1 cellular context compared by ENCODE assay signal in genomic region chr2:42854207-42854818, GRCh38.
A peak's percentile ranks its signal among the peaks of the same experiment; 100 is the strongest.
TF ChIP-seq lines count a peak whose summit lies in the region.

No MANE protein-coding gene starts in this region.

TF ChIP-seq in HepG2, 621 proteins besides CTCF, POLR2A, EP300 and RAD21 (continued from another document and continues in another):
- TF ChIP-seq PAF1 (CRISPR knock-in tag; IDR thresholded peaks at IDR 0.05) (no peak), ZNF44 (CRISPR knock-in tag; IDR thresholded peaks at IDR 0.05) (no peak; the same call in 1 of the 2 replicates), PRDM4 (CRISPR knock-in tag; IDR thresholded peaks at IDR 0.05; ENCODE audit: borderline replicate concordance) (no peak), ZNF274 (CRISPR knock-in tag; IDR thresholded peaks at IDR 0.05) (0 out of 2 replicates have a peak, but pooled peaks have one; percentile 73), NONO (IDR thresholded peaks at IDR 0.05) (no peak), NONO (CRISPR knock-in tag; conservative IDR thresholded peaks at IDR 0.05) (peak; percentile 68), ZMYM4 (CRISPR knock-in tag; IDR thresholded peaks at IDR 0.05) (no peak; the same call in 1 of the 2 replicates), ARHGAP35 (CRISPR knock-in tag; IDR thresholded peaks at IDR 0.05; ENCODE audit: borderline replicate concordance) (peak; percentile 49; the same call in 1 of the 2 replicates), ZNF451 (CRISPR knock-in tag; IDR thresholded peaks at IDR 0.05) (peak; percentile 53; the same call in 1 of the 2 replicates), HIC2 (CRISPR knock-in tag; IDR thresholded peaks at IDR 0.05; ENCODE audit: low read depth) (peak; percentile 67; the same call in 1 of the 2 replicates), U2AF2 (IDR thresholded peaks at IDR 0.05; ENCODE audit: low read depth, low read length) (no peak), MED8 (CRISPR knock-in tag; IDR thresholded peaks at IDR 0.05; ENCODE audit: insufficient replicate concordance) (peak; percentile 30), ZNF609 (CRISPR knock-in tag; IDR thresholded peaks at IDR 0.05; ENCODE audit: borderline replicate concordance) (no peak; the same call in 1 of the 2 replicates), FOXP1 (IDR thresholded peaks at IDR 0.05) (no peak), FOXP1 (CRISPR knock-in tag; IDR thresholded peaks at IDR 0.05) (no peak), CHD2 (IDR thresholded peaks at IDR 0.05; ENCODE audit: low read depth, low read length) (no peak), RAD51 (IDR thresholded peaks at IDR 0.05; ENCODE audit: borderline replicate concordance) (no peak), SCMH1 (CRISPR knock-in tag; IDR thresholded peaks at IDR 0.05; ENCODE audit: borderline replicate concordance) (no peak), ZNF282 (IDR thresholded peaks at IDR 0.05; ENCODE audit: partially characterized antibody) (no peak), ISL2 (CRISPR knock-in tag; IDR thresholded peaks at IDR 0.05) (no peak), MAFF (IDR thresholded peaks at IDR 0.05; ENCODE audit: low read depth, low read length) (no peak), ATM (IDR thresholded peaks at IDR 0.05; ENCODE audit: borderline replicate concordance) (no peak), ZNF841 (CRISPR knock-in tag; IDR thresholded peaks at IDR 0.05; ENCODE audit: borderline replicate concordance) (no peak), ZBTB20 (CRISPR knock-in tag; IDR thresholded peaks at IDR 0.05; ENCODE audit: borderline replicate concordance, low read depth) (no peak), ZNF567 (CRISPR knock-in tag; IDR thresholded peaks at IDR 0.05; ENCODE audit: borderline replicate concordance) (no peak), SSRP1 (CRISPR knock-in tag; IDR thresholded peaks at IDR 0.05) (no peak), ESRRA (CRISPR knock-in tag; IDR thresholded peaks at IDR 0.05; ENCODE audit: low read depth) (peak; percentile 91), ATF2 (CRISPR knock-in tag; IDR thresholded peaks at IDR 0.05) (0 out of 2 replicates have a peak, but pooled peaks have one; percentile 19), IKZF4 (CRISPR knock-in tag; IDR thresholded peaks at IDR 0.05; ENCODE audit: borderline replicate concordance, low read depth, not compliant biosample characterization) (no peak), RARG (CRISPR knock-in tag; IDR thresholded peaks at IDR 0.05; ENCODE audit: low read depth) (no peak), NFIB (CRISPR knock-in tag; IDR thresholded peaks at IDR 0.05; ENCODE audit: borderline replicate concordance) (no peak), RARA (CRISPR knock-in tag; IDR thresholded peaks at IDR 0.05) (no peak; the same call in 1 of the 2 replicates)
- TF ChIP-seq, protein P1, sequence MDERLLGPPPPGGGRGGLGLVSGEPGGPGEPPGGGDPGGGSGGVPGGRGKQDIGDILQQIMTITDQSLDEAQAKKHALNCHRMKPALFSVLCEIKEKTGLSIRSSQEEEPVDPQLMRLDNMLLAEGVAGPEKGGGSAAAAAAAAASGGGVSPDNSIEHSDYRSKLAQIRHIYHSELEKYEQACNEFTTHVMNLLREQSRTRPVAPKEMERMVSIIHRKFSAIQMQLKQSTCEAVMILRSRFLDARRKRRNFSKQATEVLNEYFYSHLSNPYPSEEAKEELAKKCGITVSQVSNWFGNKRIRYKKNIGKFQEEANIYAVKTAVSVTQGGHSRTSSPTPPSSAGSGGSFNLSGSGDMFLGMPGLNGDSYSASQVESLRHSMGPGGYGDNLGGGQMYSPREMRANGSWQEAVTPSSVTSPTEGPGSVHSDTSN (CRISPR knock-in tag; IDR thresholded peaks at IDR 0.05): no peak
- TF ChIP-seq, protein P2, sequence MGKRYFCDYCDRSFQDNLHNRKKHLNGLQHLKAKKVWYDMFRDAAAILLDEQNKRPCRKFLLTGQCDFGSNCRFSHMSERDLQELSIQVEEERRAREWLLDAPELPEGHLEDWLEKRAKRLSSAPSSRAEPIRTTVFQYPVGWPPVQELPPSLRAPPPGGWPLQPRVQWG (CRISPR knock-in tag; IDR thresholded peaks at IDR 0.05; ENCODE audit: borderline replicate concordance, low read depth): no peak
- TF ChIP-seq, protein P3, sequence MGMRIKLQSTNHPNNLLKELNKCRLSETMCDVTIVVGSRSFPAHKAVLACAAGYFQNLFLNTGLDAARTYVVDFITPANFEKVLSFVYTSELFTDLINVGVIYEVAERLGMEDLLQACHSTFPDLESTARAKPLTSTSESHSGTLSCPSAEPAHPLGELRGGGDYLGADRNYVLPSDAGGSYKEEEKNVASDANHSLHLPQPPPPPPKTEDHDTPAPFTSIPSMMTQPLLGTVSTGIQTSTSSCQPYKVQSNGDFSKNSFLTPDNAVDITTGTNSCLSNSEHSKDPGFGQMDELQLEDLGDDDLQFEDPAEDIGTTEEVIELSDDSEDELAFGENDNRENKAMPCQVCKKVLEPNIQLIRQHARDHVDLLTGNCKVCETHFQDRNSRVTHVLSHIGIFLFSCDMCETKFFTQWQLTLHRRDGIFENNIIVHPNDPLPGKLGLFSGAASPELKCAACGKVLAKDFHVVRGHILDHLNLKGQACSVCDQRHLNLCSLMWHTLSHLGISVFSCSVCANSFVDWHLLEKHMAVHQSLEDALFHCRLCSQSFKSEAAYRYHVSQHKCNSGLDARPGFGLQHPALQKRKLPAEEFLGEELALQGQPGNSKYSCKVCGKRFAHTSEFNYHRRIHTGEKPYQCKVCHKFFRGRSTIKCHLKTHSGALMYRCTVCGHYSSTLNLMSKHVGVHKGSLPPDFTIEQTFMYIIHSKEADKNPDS (CRISPR knock-in tag; IDR thresholded peaks at IDR 0.05): no peak
- TF ChIP-seq, protein P4, sequence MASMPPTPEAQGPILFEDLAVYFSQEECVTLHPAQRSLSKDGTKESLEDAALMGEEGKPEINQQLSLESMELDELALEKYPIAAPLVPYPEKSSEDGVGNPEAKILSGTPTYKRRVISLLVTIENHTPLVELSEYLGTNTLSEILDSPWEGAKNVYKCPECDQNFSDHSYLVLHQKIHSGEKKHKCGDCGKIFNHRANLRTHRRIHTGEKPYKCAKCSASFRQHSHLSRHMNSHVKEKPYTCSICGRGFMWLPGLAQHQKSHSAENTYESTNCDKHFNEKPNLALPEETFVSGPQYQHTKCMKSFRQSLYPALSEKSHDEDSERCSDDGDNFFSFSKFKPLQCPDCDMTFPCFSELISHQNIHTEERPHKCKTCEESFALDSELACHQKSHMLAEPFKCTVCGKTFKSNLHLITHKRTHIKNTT (CRISPR knock-in tag; IDR thresholded peaks at IDR 0.05): no peak
- TF ChIP-seq, protein P5, sequence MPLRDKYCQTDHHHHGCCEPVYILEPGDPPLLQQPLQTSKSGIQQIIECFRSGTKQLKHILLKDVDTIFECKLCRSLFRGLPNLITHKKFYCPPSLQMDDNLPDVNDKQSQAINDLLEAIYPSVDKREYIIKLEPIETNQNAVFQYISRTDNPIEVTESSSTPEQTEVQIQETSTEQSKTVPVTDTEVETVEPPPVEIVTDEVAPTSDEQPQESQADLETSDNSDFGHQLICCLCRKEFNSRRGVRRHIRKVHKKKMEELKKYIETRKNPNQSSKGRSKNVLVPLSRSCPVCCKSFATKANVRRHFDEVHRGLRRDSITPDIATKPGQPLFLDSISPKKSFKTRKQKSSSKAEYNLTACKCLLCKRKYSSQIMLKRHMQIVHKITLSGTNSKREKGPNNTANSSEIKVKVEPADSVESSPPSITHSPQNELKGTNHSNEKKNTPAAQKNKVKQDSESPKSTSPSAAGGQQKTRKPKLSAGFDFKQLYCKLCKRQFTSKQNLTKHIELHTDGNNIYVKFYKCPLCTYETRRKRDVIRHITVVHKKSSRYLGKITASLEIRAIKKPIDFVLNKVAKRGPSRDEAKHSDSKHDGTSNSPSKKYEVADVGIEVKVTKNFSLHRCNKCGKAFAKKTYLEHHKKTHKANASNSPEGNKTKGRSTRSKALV (CRISPR knock-in tag; IDR thresholded peaks at IDR 0.05): no peak
- TF ChIP-seq, protein P6, sequence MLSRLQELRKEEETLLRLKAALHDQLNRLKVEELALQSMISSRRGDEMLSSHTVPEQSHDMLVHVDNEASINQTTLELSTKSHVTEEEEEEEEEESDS (CRISPR knock-in tag; IDR thresholded peaks at IDR 0.05; ENCODE audit: borderline replicate concordance): peak; percentile 54; the same call in 1 of the 2 replicates
- TF ChIP-seq, protein P7, sequence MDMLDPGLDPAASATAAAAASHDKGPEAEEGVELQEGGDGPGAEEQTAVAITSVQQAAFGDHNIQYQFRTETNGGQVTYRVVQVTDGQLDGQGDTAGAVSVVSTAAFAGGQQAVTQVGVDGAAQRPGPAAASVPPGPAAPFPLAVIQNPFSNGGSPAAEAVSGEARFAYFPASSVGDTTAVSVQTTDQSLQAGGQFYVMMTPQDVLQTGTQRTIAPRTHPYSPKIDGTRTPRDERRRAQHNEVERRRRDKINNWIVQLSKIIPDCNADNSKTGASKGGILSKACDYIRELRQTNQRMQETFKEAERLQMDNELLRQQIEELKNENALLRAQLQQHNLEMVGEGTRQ (IDR thresholded peaks at IDR 0.05; ENCODE audit: low read depth, low read length): no peak
- TF ChIP-seq, protein P7 (CRISPR knock-in tag; IDR thresholded peaks at IDR 0.05; ENCODE audit: borderline replicate concordance): no peak
- TF ChIP-seq, protein P8, sequence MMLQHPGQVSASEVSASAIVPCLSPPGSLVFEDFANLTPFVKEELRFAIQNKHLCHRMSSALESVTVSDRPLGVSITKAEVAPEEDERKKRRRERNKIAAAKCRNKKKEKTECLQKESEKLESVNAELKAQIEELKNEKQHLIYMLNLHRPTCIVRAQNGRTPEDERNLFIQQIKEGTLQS (CRISPR knock-in tag; IDR thresholded peaks at IDR 0.05): peak; percentile 27; the same call in 1 of the 2 replicates
